In the genomic region with DNA sequence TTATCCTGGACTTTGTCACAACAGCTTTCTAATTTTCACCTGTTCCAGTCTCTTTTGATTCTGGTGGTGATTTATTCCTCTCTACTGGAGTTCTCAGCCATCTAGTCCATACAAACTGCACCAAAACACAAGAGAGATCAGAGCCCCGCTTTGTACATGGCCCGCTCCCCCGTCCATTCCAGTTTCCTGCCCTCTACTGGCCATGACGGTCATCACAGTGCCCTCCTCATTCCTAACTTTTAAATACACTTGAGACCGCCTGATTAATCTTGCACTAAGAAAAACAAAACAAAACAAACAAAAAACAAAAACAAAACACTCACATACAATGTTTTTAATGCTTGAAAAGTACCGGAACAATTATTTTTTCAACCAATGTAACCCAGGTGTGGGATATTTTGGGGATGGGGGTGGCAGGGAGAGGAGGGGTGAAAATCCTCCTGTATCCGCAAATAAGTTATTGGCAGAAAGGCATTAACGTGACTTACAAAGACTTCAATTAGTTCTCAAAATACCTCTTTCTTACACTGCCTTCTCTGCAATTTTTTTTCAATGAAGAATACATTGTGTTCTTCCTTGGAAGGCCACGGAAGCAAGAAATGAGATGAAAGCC, we compare ENCODE assay signal across 8 cellular contexts.
DNase-seq lines count a peak whose midpoint lies in the region; ATAC-seq and TF ChIP-seq lines count a peak whose summit lies in the region.

No MANE protein-coding gene starts in this region.

- H3K9me3 Mint-ChIP-seq in immature natural killer cell: no peaks in the 10 kb centered on the region
- H3K9me3 Mint-ChIP-seq in stimulated activated effector memory CD8-positive, alpha-beta T cell treated with anti-CD3 and anti-CD28 coated beads, Interleukin-12 subunit alpha, Interleukin-12 subunit beta, amount 100 ng/mL, for 72 hours: no peaks in the 10 kb centered on the region

- H3K9me3 ChIP-seq in SU-DHL-6 (ENCODE audit: insufficient read depth, low read length) (no peaks in the 10 kb centered on the region), iPS-20b (ENCODE audit: insufficient read depth, low read depth, low read length) (no peaks in the 10 kb centered on the region)

- ATAC-seq in HG03520 (IDR thresholded peaks at IDR 0.05; ENCODE audit: unreplicated experiment): peak; percentile 68
- no peak for ATAC-seq in stimulated activated effector memory CD8-positive, alpha-beta T cell treated with anti-CD3 and anti-CD28 coated beads, Interleukin-12 subunit alpha, Interleukin-12 subunit beta, amount 100 ng/mL, for 72 hours

- H4K20me1 ChIP-seq in SU-DHL-6 (ENCODE audit: low read depth, low read length): no peaks in the 10 kb centered on the region

- TF ChIP-seq CTCF in GM10248 (IDR thresholded peaks at IDR 0.05; ENCODE audit: control extremely low read depth, extremely low read depth, low read depth, missing control alignments): peak; percentile 43
- peak; percentile 30 for TF ChIP-seq CTCF in SU-DHL-6 (IDR thresholded peaks at IDR 0.05; ENCODE audit: insufficient read depth, low read length, poor library complexity, severe bottlenecking)

- peaks cover 0 to 8% (median 5%) of the 10 kb centered on the region in 3 donors for H3K27me3 Mint-ChIP-seq in immature natural killer cell (ENCODE audit: low read depth in 3 of 3)

- H3K27ac Mint-ChIP-seq in immature natural killer cell: no peak overlapping the region
- H3K27ac Mint-ChIP-seq in stimulated activated effector memory CD8-positive, alpha-beta T cell treated with anti-CD3 and anti-CD28 coated beads, Interleukin-12 subunit alpha, Interleukin-12 subunit beta, amount 100 ng/mL, for 72 hours: no peak overlapping the region

- H3K27ac ChIP-seq in SU-DHL-6 (ENCODE audit: low read depth, low read length): no peak overlapping the region
- H3K27ac ChIP-seq in iPS-20b (ENCODE audit: low read length): no peak overlapping the region

- H2AFZ ChIP-seq in SU-DHL-6 (ENCODE audit: low read depth, low read length, severe bottlenecking): no peak overlapping the region

- H3K9ac ChIP-seq in SU-DHL-6 (ENCODE audit: low read length): no peak overlapping the region
- peak overlapping the region; percentile 23; the same call in 1 of the 2 replicates for H3K9ac ChIP-seq in iPS-20b (ENCODE audit: low read depth, low read length)

- H3K4me3 ChIP-seq in SU-DHL-6 (ENCODE audit: insufficient read depth, low read length, poor library complexity, severe bottlenecking): no peak overlapping the region
- H3K4me3 ChIP-seq in iPS-20b (ENCODE audit: low read length): peak overlapping the region; percentile 45

- CTCF ChIA-PET in GM10248 (lab: Yijun Ruan, JAX): no interaction called here

- H3K4me3 Mint-ChIP-seq in immature natural killer cell: peak overlapping the region in 1 of 5 donors; percentile 22
- no peak overlapping the region for H3K4me3 Mint-ChIP-seq in stimulated activated effector memory CD8-positive, alpha-beta T cell treated with anti-CD3 and anti-CD28 coated beads, Interleukin-12 subunit alpha, Interleukin-12 subunit beta, amount 100 ng/mL, for 72 hours

- H3K36me3 Mint-ChIP-seq in immature natural killer cell: no peaks in the 10 kb centered on the region
- H3K36me3 Mint-ChIP-seq in stimulated activated effector memory CD8-positive, alpha-beta T cell treated with anti-CD3 and anti-CD28 coated beads, Interleukin-12 subunit alpha, Interleukin-12 subunit beta, amount 100 ng/mL, for 72 hours: no peaks in the 10 kb centered on the region

- H3K4me1 ChIP-seq in iPS-20b (ENCODE audit: insufficient read depth, low read length): peaks cover 4% of the 10 kb centered on the region; the same call in 1 of the 2 replicates

- no peak overlapping the region for H3K4me2 ChIP-seq in SU-DHL-6 (ENCODE audit: low read depth, low read length, poor library complexity, severe bottlenecking)

- DNase-seq in GM10248 (ENCODE audit: extremely low spot score) (peak; percentile 38), immature natural killer cell (no peak), activated gamma-delta T cell (lab: John Stamatoyannopoulos, UW) (no peak)
- no peak for DNase-seq in activated effector memory CD4-positive, alpha-beta T cell treated with Interleukin-2 at 50 U/mL for 16 hours
- DNase-seq in stimulated activated effector memory CD8-positive, alpha-beta T cell treated with anti-CD3 and anti-CD28 coated beads, Interleukin-12 subunit alpha, Interleukin-12 subunit beta, amount 100 ng/mL, for 72 hours (ENCODE audit: low spot score in 2 of 2): no peak

- H3K9me2 ChIP-seq in SU-DHL-6 (replicated peaks; ENCODE audit: insufficient read depth, low read length): no peaks in the 10 kb centered on the region

- no peaks in the 10 kb centered on the region for H3K4me1 Mint-ChIP-seq in immature natural killer cell
- no peaks in the 10 kb centered on the region for H3K4me1 Mint-ChIP-seq in stimulated activated effector memory CD8-positive, alpha-beta T cell treated with anti-CD3 and anti-CD28 coated beads, Interleukin-12 subunit alpha, Interleukin-12 subunit beta, amount 100 ng/mL, for 72 hours

- POLR2A ChIA-PET in GM10248 (lab: Yijun Ruan, JAX): no interaction called here

- H3K36me3 ChIP-seq in SU-DHL-6 (ENCODE audit: low read length) (no peaks in the 10 kb centered on the region), iPS-20b (ENCODE audit: insufficient read depth, low read depth, low read length) (no peaks in the 10 kb centered on the region)

- no peaks in the 10 kb centered on the region for H3K27me3 ChIP-seq in SU-DHL-6 (ENCODE audit: low read length)
- H3K27me3 ChIP-seq in iPS-20b (ENCODE audit: insufficient read depth, low read length): no peaks in the 10 kb centered on the region

- H3K79me2 ChIP-seq in SU-DHL-6 (ENCODE audit: insufficient read depth, low read length): no peaks in the 10 kb centered on the region

- no peaks in the 10 kb centered on the region for H3F3A ChIP-seq in SU-DHL-6 (ENCODE audit: insufficient read depth)
